Comparison of ENCODE assay signal across 30 cellular contexts in genomic region chr13:33934343-33934742, GRCh38.
"Had no signal": no experiment of that assay in that cellular context is flagged by ENCODE, and none has a peak within 500 bp of the region (broad histone marks: within the 10 kb centered on the region; RNA-seq: fewer than 3 reads in every experiment).

No MANE protein-coding gene starts in this region.

- H3K36me3 ChIP-seq: breast epithelium, esophagus squamous epithelium, gastrocnemius medialis, lower lobe of right lung, right lobe of liver, upper lobe of left lung, vagina had no signal

- ATAC-seq: gastrocnemius medialis; lower lobe of right lung; natural killer cell; stimulated activated naive CD8-positive, alpha-beta T cell treated with anti-CD3 and anti-CD28 coated beads, Interleukin-15, Interleukin-2, amounts not matched to agents 100 U/mL and 50 U/mL, for 24 hours had no signal

- H3K4me3 ChIP-seq: breast epithelium, esophagus squamous epithelium, gastrocnemius medialis, hepatocyte, lower lobe of right lung, right lobe of liver, upper lobe of left lung, vagina had no signal

- H3K9me3 Mint-ChIP-seq: activated CD4-positive, alpha-beta memory T cell treated with anti-CD3 and anti-CD28 coated beads for 36 hours; activated CD4-positive, alpha-beta T cell treated with anti-CD3 and anti-CD28 coated beads, Interleukin-2, amount 10 ng/mL, durations not matched to agents 24 days and 14 days; activated naive CD4-positive, alpha-beta T cell treated with anti-CD3 and anti-CD28 coated beads, Interleukin-2, amount 10 ng/mL, durations not matched to agents 7 days and 5 days; activated naive CD8-positive, alpha-beta T cell treated with anti-CD3 and anti-CD28 coated beads, Interleukin-2, amount 10 ng/mL, durations not matched to agents 7 days and 5 days; activated T-helper 1 cell treated with anti-CD3 and anti-CD28 coated beads, Interleukin-12 subunit alpha, Interleukin-12 subunit beta, Interleukin-2, Interleukin-4 antibody, amounts not matched to agents 30 ng/mL and 10 ng/mL and 1 ng/mL, durations not matched to agents 14 hours and 24 hours and 36 hours had no signal

- H3K27me3 ChIP-seq: breast epithelium, esophagus squamous epithelium, gastrocnemius medialis, hepatocyte, right lobe of liver, upper lobe of left lung, vagina had no signal

- H3K27ac ChIP-seq: breast epithelium, epithelial cell of prostate, esophagus squamous epithelium, gastrocnemius medialis, hepatocyte, lower lobe of right lung, right lobe of liver, upper lobe of left lung, vagina had no signal

- H3K9me3 ChIP-seq: breast epithelium, esophagus squamous epithelium, gastrocnemius medialis, lower lobe of right lung, right lobe of liver, upper lobe of left lung, vagina had no signal

- H3K27me3 Mint-ChIP-seq: activated CD4-positive, alpha-beta memory T cell treated with anti-CD3 and anti-CD28 coated beads for 36 hours; activated CD4-positive, alpha-beta T cell treated with anti-CD3 and anti-CD28 coated beads, Interleukin-2, amount 10 ng/mL, durations not matched to agents 24 days and 14 days; activated naive CD4-positive, alpha-beta T cell treated with anti-CD3 and anti-CD28 coated beads, Interleukin-2, amount 10 ng/mL, durations not matched to agents 7 days and 5 days had no signal

- H3K79me2 ChIP-seq: hepatocyte had no signal

- H3K4me3 Mint-ChIP-seq: activated CD4-positive, alpha-beta memory T cell treated with anti-CD3 and anti-CD28 coated beads for 36 hours; activated CD4-positive, alpha-beta T cell treated with anti-CD3 and anti-CD28 coated beads, Interleukin-2, amount 10 ng/mL, durations not matched to agents 24 days and 14 days; activated naive CD4-positive, alpha-beta T cell treated with anti-CD3 and anti-CD28 coated beads, Interleukin-2, amount 10 ng/mL, durations not matched to agents 7 days and 5 days; activated naive CD8-positive, alpha-beta T cell treated with anti-CD3 and anti-CD28 coated beads, Interleukin-2, amount 10 ng/mL, durations not matched to agents 7 days and 5 days; activated T-helper 1 cell treated with anti-CD3 and anti-CD28 coated beads, Interleukin-12 subunit alpha, Interleukin-12 subunit beta, Interleukin-2, Interleukin-4 antibody, amounts not matched to agents 30 ng/mL and 10 ng/mL and 1 ng/mL, durations not matched to agents 14 hours and 24 hours and 36 hours; natural killer cell had no signal

- H3K36me3 Mint-ChIP-seq: activated CD4-positive, alpha-beta memory T cell treated with anti-CD3 and anti-CD28 coated beads for 36 hours; activated naive CD4-positive, alpha-beta T cell treated with anti-CD3 and anti-CD28 coated beads, Interleukin-2, amount 10 ng/mL, durations not matched to agents 7 days and 5 days; activated naive CD8-positive, alpha-beta T cell treated with anti-CD3 and anti-CD28 coated beads, Interleukin-2, amount 10 ng/mL, durations not matched to agents 7 days and 5 days; natural killer cell had no signal

- H3K4me2 ChIP-seq: hepatocyte had no signal

- H3K4me1 ChIP-seq: breast epithelium, esophagus squamous epithelium, lower lobe of right lung had no signal

- H3K27ac Mint-ChIP-seq: activated CD4-positive, alpha-beta memory T cell treated with anti-CD3 and anti-CD28 coated beads for 36 hours; activated CD4-positive, alpha-beta T cell treated with anti-CD3 and anti-CD28 coated beads, Interleukin-2, amount 10 ng/mL, durations not matched to agents 24 days and 14 days; activated naive CD4-positive, alpha-beta T cell treated with anti-CD3 and anti-CD28 coated beads, Interleukin-2, amount 10 ng/mL, durations not matched to agents 7 days and 5 days; activated naive CD8-positive, alpha-beta T cell treated with anti-CD3 and anti-CD28 coated beads, Interleukin-2, amount 10 ng/mL, durations not matched to agents 7 days and 5 days; activated T-helper 1 cell treated with anti-CD3 and anti-CD28 coated beads, Interleukin-12 subunit alpha, Interleukin-12 subunit beta, Interleukin-2, Interleukin-4 antibody, amounts not matched to agents 30 ng/mL and 10 ng/mL and 1 ng/mL, durations not matched to agents 14 hours and 24 hours and 36 hours; natural killer cell had no signal

- DNase-seq: activated CD4-positive, alpha-beta memory T cell treated with anti-CD3 and anti-CD28 coated beads for 36 hours; activated CD4-positive, alpha-beta T cell treated with anti-CD3 and anti-CD28 coated beads, Interleukin-2, amount 10 ng/mL, durations not matched to agents 24 days and 14 days; activated CD4-positive, CD25-positive, alpha-beta regulatory T cell treated with anti-CD3 and anti-CD28 coated beads, Interleukin-2, amount 50 U/mL, for 72 hours; activated CD8-positive, alpha-beta memory T cell treated with anti-CD3 and anti-CD28 coated beads, Interleukin-2, amount 50 U/mL, for 4 hours; activated gamma-delta T cell; activated naive CD4-positive, alpha-beta T cell treated with anti-CD3 and anti-CD28 coated beads, Interleukin-2, amount 10 ng/mL, durations not matched to agents 7 days and 5 days; activated naive CD8-positive, alpha-beta T cell treated with anti-CD3 and anti-CD28 coated beads, Interleukin-2, amount 10 ng/mL, durations not matched to agents 7 days and 5 days; activated T-cell treated with anti-CD3 and anti-CD28 coated beads, Interleukin-2, amount 50 U/mL, for 1 hour; amygdala; central memory CD4-positive, alpha-beta T cell; effector CD8-positive, alpha-beta T cell; esophagus squamous epithelium; gastrocnemius medialis; glutamatergic neuron; islet precursor cell; lower lobe of right lung; mesenchymal stem cell; natural killer cell; posterior cingulate gyrus; right lobe of liver; stimulated activated CD4-positive, alpha-beta T cell treated with anti-CD3 and anti-CD28 coated beads, Interleukin-12 subunit alpha, Interleukin-12 subunit beta, amount 100 ng/mL, for 4 hours; stimulated activated CD4-positive, alpha-beta T cell treated with anti-CD3 and anti-CD28 coated beads, Interleukin-4, amount 100 ng/mL, for 1 hour; stimulated activated naive CD8-positive, alpha-beta T cell treated with anti-CD3 and anti-CD28 coated beads, Interleukin-15, Interleukin-2, amounts not matched to agents 100 U/mL and 50 U/mL, for 24 hours; T-helper 2 cell; upper lobe of left lung had no signal

- H2AFZ ChIP-seq: hepatocyte had no signal

- H3K4me1 Mint-ChIP-seq: activated CD4-positive, alpha-beta T cell treated with anti-CD3 and anti-CD28 coated beads, Interleukin-2, amount 10 ng/mL, durations not matched to agents 24 days and 14 days; activated naive CD4-positive, alpha-beta T cell treated with anti-CD3 and anti-CD28 coated beads, Interleukin-2, amount 10 ng/mL, durations not matched to agents 7 days and 5 days; activated naive CD8-positive, alpha-beta T cell treated with anti-CD3 and anti-CD28 coated beads, Interleukin-2, amount 10 ng/mL, durations not matched to agents 7 days and 5 days; natural killer cell had no signal
